In the genomic region with DNA sequence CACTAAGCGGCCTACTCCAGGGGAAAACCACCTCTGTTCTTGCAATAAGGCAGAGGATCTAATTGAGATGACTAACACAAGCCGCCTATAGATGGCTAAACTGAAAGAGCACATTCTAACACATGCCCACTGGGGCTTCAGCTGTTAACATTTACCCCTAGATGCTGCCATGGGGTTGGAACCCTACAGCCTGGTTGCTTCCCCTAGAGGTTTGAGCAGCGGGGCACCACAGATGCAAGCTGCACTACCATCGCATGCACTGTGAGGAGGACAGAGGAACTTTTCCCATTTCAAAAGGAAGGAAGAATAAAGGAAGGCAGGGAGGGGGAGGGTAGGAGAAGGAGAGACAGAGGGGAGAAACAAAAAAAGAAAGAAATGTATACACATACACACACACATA, we compare ENCODE assay signal across 22 cellular contexts.
"Had no signal": no experiment of that assay in that cellular context is flagged by ENCODE, and none has a peak within 500 bp of the region (broad histone marks: within the 10 kb centered on the region; RNA-seq: fewer than 3 reads in every experiment).

No MANE protein-coding gene starts in this region.

- H3K4me1 ChIP-seq: SJSA1 had no signal

- H3K9me3 ChIP-seq: SJSA1 had no signal

- DNase-seq: KBM-7, MV-4-11, NCI-H1048, NCI-H1105 treated with DMSO at 0.1 percent for 48 hours, NCI-H1417 treated with DMSO at 0.1 percent for 48 hours, NCI-H146, NCI-H1694 treated with DMSO at 0.1 percent for 48 hours, NCI-H1930, NCI-H2081, NCI-H2107, NCI-H226, NCI-H446, NCI-H510A, NCI-H524 treated with DMSO at 0.1 percent for 48 hours, NCI-H69, NCI-H774, Right ventricle myocardium superior, RPMI8226, SIG-M5 had no signal

- H3K4me3 ChIP-seq: SJSA1, SK-N-MC had no signal

- H3K27ac ChIP-seq: SJSA1, SK-N-MC had no signal

- H3K27me3 ChIP-seq: SJSA1 had no signal

- FAIRE-seq: RCC 7860 had no signal

- H3K36me3 ChIP-seq: SJSA1 had no signal
